Comparison of ENCODE assay signal across 1 cellular context in the genomic region with DNA sequence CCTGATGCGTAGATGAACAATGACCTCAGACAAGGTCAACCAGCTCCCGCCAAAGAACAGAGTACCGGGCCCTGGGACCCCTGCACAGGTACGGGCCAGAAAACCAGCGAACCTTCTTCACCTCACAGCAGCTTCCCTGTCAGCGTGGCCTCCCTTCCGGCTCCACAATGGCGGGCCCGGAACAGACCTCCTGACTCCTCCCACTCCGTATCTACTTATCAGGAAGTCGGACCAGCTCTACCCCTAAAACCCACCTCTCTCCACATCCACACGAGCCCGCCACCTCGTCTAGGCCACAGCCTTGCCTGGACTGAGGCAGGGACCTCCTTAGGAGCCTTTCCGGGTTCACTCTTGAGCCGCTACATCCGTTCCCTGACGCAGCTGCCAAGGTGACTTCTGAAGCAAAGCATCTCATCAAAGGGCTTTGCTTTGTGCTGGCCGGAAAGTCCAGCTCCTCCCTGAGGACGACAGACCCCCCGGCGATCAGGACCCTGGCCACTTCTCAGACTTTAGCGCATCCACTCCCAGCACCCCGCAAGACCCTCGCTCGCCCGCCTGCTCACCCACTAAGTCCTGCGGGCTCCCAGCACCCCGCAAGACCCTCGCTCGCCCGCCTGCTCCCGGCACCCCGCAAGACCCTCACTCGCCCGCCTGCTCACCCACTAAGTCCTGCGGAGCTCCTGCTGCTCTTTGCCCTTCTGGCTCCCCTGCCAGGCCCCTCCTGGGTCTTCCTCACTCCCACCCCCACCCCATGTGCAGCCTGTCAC.
TF ChIP-seq lines count a peak whose summit lies in the region.

No MANE protein-coding gene starts in this region.

TF ChIP-seq in K562, 482 proteins besides CTCF, POLR2A, EP300 and RAD21:
- TF ChIP-seq POLR2G (IDR thresholded peaks at IDR 0.05; ENCODE audit: low read depth, low read length) (0 out of 2 replicates have a peak, but pooled peaks have one; percentile 43), YY1 (IDR thresholded peaks at IDR 0.05; ENCODE audit: borderline replicate concordance in 1 of 3, control insufficient read depth in 1 of 3, extremely low read depth in 1 of 3, insufficient read depth in 3 of 3, insufficient read length in 1 of 3, insufficient replicate concordance in 2 of 3, low read depth in 1 of 3, low read length in 2 of 3) (peak in 1 of 3 experiments; percentile 30), DPF2 (IDR thresholded peaks at IDR 0.05) (no peak), GABPA (tag; conservative IDR thresholded peaks at IDR 0.05; ENCODE audit: low read depth) (peak; percentile 82), L3MBTL2 (IDR thresholded peaks at IDR 0.05) (peak; percentile 63), RBFOX2 (IDR thresholded peaks at IDR 0.05; ENCODE audit: low read depth, low read length) (peak; percentile 48; the same call in 1 of the 2 replicates), ELF1 (tag; IDR thresholded peaks at IDR 0.05) (peak; percentile 77), PHB2 (IDR thresholded peaks at IDR 0.05; ENCODE audit: low read depth) (no peak), CXXC5 (CRISPR knock-in tag; IDR thresholded peaks at IDR 0.05) (0 out of 2 replicates have a peak, but pooled peaks have one; percentile 15), ZNF384 (IDR thresholded peaks at IDR 0.05; ENCODE audit: low read depth, low read length) (no peak), RBM22 (IDR thresholded peaks at IDR 0.05; ENCODE audit: low read depth, low read length, poor library complexity, severe bottlenecking) (no peak), SMAD2 (IDR thresholded peaks at IDR 0.05; ENCODE audit: low read depth, low read length) (no peak), MAZ (CRISPR knock-in tag; conservative IDR thresholded peaks at IDR 0.05 in 1 of 2, IDR thresholded peaks at IDR 0.05 in 1 of 2) (no peak), ZNF551 (CRISPR knock-in tag; IDR thresholded peaks at IDR 0.05) (no peak)
- TF ChIP-seq, protein P1, sequence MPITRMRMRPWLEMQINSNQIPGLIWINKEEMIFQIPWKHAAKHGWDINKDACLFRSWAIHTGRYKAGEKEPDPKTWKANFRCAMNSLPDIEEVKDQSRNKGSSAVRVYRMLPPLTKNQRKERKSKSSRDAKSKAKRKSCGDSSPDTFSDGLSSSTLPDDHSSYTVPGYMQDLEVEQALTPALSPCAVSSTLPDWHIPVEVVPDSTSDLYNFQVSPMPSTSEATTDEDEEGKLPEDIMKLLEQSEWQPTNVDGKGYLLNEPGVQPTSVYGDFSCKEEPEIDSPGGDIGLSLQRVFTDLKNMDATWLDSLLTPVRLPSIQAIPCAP (CRISPR knock-in tag; IDR thresholded peaks at IDR 0.05; ENCODE audit: borderline replicate concordance), result no peak
- TF ChIP-seq, protein P2, sequence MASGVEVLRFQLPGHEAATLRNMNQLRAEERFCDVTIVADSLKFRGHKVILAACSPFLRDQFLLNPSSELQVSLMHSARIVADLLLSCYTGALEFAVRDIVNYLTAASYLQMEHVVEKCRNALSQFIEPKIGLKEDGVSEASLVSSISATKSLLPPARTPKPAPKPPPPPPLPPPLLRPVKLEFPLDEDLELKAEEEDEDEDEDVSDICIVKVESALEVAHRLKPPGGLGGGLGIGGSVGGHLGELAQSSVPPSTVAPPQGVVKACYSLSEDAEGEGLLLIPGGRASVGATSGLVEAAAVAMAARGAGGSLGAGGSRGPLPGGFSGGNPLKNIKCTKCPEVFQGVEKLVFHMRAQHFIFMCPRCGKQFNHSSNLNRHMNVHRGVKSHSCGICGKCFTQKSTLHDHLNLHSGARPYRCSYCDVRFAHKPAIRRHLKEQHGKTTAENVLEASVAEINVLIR (CRISPR knock-in tag; IDR thresholded peaks at IDR 0.05), result no peak
- TF ChIP-seq, protein P3, sequence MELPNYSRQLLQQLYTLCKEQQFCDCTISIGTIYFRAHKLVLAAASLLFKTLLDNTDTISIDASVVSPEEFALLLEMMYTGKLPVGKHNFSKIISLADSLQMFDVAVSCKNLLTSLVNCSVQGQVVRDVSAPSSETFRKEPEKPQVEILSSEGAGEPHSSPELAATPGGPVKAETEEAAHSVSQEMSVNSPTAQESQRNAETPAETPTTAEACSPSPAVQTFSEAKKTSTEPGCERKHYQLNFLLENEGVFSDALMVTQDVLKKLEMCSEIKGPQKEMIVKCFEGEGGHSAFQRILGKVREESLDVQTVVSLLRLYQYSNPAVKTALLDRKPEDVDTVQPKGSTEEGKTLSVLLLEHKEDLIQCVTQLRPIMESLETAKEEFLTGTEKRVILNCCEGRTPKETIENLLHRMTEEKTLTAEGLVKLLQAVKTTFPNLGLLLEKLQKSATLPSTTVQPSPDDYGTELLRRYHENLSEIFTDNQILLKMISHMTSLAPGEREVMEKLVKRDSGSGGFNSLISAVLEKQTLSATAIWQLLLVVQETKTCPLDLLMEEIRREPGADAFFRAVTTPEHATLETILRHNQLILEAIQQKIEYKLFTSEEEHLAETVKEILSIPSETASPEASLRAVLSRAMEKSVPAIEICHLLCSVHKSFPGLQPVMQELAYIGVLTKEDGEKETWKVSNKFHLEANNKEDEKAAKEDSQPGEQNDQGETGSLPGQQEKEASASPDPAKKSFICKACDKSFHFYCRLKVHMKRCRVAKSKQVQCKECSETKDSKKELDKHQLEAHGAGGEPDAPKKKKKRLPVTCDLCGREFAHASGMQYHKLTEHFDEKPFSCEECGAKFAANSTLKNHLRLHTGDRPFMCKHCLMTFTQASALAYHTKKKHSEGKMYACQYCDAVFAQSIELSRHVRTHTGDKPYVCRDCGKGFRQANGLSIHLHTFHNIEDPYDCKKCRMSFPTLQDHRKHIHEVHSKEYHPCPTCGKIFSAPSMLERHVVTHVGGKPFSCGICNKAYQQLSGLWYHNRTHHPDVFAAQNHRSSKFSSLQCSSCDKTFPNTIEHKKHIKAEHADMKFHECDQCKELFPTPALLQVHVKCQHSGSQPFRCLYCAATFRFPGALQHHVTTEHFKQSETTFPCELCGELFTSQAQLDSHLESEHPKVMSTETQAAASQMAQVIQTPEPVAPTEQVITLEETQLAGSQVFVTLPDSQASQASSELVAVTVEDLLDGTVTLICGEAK (IDR thresholded peaks at IDR 0.05), result peak; percentile 63
- TF ChIP-seq, protein P3 (CRISPR knock-in tag; IDR thresholded peaks at IDR 0.05), result no peak
